In the genomic region with DNA sequence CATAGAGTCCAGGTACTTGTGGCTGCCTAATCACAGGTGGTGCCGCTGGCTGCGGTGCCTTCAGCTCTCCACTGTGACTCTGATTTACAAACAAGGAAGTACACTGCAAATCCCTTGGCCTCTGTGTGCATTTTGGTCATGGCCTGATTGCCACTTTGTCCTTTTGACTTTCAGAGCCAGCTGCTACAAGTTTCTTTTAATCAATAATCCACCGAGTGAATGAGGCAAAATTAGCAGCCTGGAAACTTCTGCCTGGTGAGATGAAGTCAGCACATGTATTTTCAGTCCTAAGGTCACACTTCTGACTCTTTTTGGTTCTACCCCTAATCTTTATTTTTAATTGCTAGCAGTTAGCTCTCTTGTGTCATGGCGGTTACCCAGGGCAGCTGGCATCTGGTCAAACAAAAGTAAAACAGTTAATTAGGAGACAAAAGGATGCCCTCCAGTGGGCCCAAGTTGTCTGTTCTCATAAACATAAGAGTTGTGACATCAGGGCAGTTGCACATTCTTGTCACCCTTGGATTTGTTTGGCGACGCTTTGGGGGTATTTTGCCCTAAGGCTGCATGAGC, we compare ENCODE assay signal across 8 cellular contexts.
DNase-seq lines count a peak whose midpoint lies in the region; ATAC-seq and TF ChIP-seq lines count a peak whose summit lies in the region.
"Had no signal": no experiment of that assay in that cellular context is flagged by ENCODE, and none has a peak within 500 bp of the region (broad histone marks: within the 10 kb centered on the region; RNA-seq: fewer than 3 reads in every experiment).

No MANE protein-coding gene starts in this region.

- peak overlapping the region in 1 of 2 experiments; percentile 88 for H2BK12ac ChIP-seq in mesenchymal stem cell (ENCODE audit: low read length in 2 of 2)

- peak overlapping the region in 1 of 2 experiments; percentile 56 for H3K4ac ChIP-seq in mesenchymal stem cell (ENCODE audit: low read depth in 1 of 2, low read length in 2 of 2)

- POLR2A ChIA-PET in A673 (lab: Charles Lee; ENCODE audit: low non-redundant PET) = no interaction called here

- no peak for TF ChIP-seq CTCF in A673 (conservative IDR thresholded peaks at IDR 0.05; ENCODE audit: low read depth, low read length)

- H3K18ac ChIP-seq in mesenchymal stem cell (ENCODE audit: low read depth in 1 of 2, low read length in 2 of 2) = peak overlapping the region; percentile 56 to 91

- H3K9me3 ChIP-seq in mesenchymal stem cell (ENCODE audit: control insufficient read depth, low read length) (no peaks in the 10 kb centered on the region), A673 (ENCODE audit: low read depth, low read length, poor library complexity, severe bottlenecking) (no peaks in the 10 kb centered on the region)
- H3K9me3 ChIP-seq: SJSA1 had no signal

- H3K4me1 ChIP-seq in mesenchymal stem cell (ENCODE audit: control insufficient read depth, insufficient read depth, low read depth, low read length) (peaks cover 3% of the 10 kb centered on the region), A673 (ENCODE audit: insufficient read depth, low read length, poor library complexity, severe bottlenecking) (no peaks in the 10 kb centered on the region)

- 93% methylated on average over 6 of the region's 6 CpGs for WGBS in mesenchymal stem cell

- intact Hi-C loops in A673 (cut with micrococcal nuclease; ENCODE audit: unreplicated experiment) = no loop called here

- H3K36me3 ChIP-seq in mesenchymal stem cell (ENCODE audit: control insufficient read depth in 1 of 2, insufficient read depth in 2 of 2, low read depth in 1 of 2, low read length in 2 of 2) = no peaks in the 10 kb centered on the region
- H3K36me3 ChIP-seq in A673 (ENCODE audit: insufficient read depth, low read length, poor library complexity, severe bottlenecking) = no peaks in the 10 kb centered on the region
- H3K36me3 ChIP-seq: SJSA1 had no signal

- H3K27me3 ChIP-seq in mesenchymal stem cell (ENCODE audit: control insufficient read depth in 1 of 2, insufficient read depth in 1 of 2, low read length in 2 of 2) = no peaks in the 10 kb centered on the region
- H3K27me3 ChIP-seq in A673 (replicated peaks; ENCODE audit: insufficient read depth, low read depth, low read length, poor library complexity) = no peaks in the 10 kb centered on the region

- no peak overlapping the region for H2AK5ac ChIP-seq in mesenchymal stem cell (ENCODE audit: low read length, severe bottlenecking)

- no peak overlapping the region for H3K14ac ChIP-seq in mesenchymal stem cell (ENCODE audit: low read length in 2 of 2)

- H2BK120ac ChIP-seq in mesenchymal stem cell (ENCODE audit: low read depth, low read length) = peak overlapping the region; percentile 67

- no peak overlapping the region for H2BK5ac ChIP-seq in mesenchymal stem cell (ENCODE audit: low read depth, low read length, poor library complexity, severe bottlenecking)

- H3K27ac ChIP-seq in mesenchymal stem cell (ENCODE audit: low read length, poor library complexity, severe bottlenecking) (no peak overlapping the region), A673 (ENCODE audit: low read depth, low read length, poor library complexity, severe bottlenecking) (no peak overlapping the region)
- H3K27ac ChIP-seq: SJSA1 had no signal

- H4K8ac ChIP-seq in mesenchymal stem cell (ENCODE audit: low read length) = peak overlapping the region; percentile 27

- H3K79me1 ChIP-seq in mesenchymal stem cell (replicated peaks; ENCODE audit: low read length, poor library complexity, severe bottlenecking) = no peaks in the 10 kb centered on the region

- H3K23ac ChIP-seq in mesenchymal stem cell (ENCODE audit: low read length in 2 of 2) = no peak overlapping the region

- H3K4me2 ChIP-seq in mesenchymal stem cell (ENCODE audit: low read length, poor library complexity, severe bottlenecking) = no peak overlapping the region

- H3K9ac ChIP-seq in mesenchymal stem cell (ENCODE audit: low read length) = peak overlapping the region; percentile 89

- H2BK15ac ChIP-seq in mesenchymal stem cell (ENCODE audit: low read depth, poor library complexity, severe bottlenecking) = peak overlapping the region; percentile 46

- peak; percentile 92 to 94 for DNase-seq in SHP77 (lab: John Stamatoyannopoulos, UW)
- DNase-seq in mesenchymal stem cell = peak; percentile 29
- DNase-seq in activated naive CD4-positive, alpha-beta T cell (lab: John Stamatoyannopoulos, UW) = no peak
- DNase-seq in A673 (ENCODE audit: low spot score) = no peak
- DNase-seq in activated CD4-positive, CD25-positive, alpha-beta regulatory T cell (lab: John Stamatoyannopoulos, UW) = no peak

- BruUV-seq in A673 (replicated peaks; lab: Mats Ljungman, UMichigan) = no TSS peak

- H4K91ac ChIP-seq in mesenchymal stem cell (ENCODE audit: low read length) = no peak overlapping the region

- H2AFZ ChIP-seq in mesenchymal stem cell (ENCODE audit: low read depth, low read length) = no peak overlapping the region

- CTCF ChIA-PET in A673 (lab: Charles Lee) = no interaction called here

- H3K4me3 ChIP-seq in mesenchymal stem cell (ENCODE audit: insufficient read depth in 1 of 2, low read depth in 1 of 2, low read length in 2 of 2) = no peak overlapping the region
- no peak overlapping the region for H3K4me3 ChIP-seq in A673 (ENCODE audit: low read depth, low read length, poor library complexity, severe bottlenecking)
- H3K4me3 ChIP-seq: SJSA1 had no signal

- ATAC-seq in GM19025 (IDR thresholded peaks at IDR 0.05; ENCODE audit: low read depth, unreplicated experiment) (peak; percentile 75), HG03196 (IDR thresholded peaks at IDR 0.05; ENCODE audit: unreplicated experiment) (peak; percentile 71)

Comparison
In these comparisons a context has a peak if more than half of its experiments do, and no peak if none do; other contexts are left out.
1. DNase-seq: peak in SHP77 (2 of 2) and mesenchymal stem cell (single experiment); none in activated naive CD4-positive, alpha-beta T cell (0 of 4), A673 (single experiment) and activated CD4-positive, CD25-positive, alpha-beta regulatory T cell (0 of 4).